Comparison of ENCODE assay signal across 11 cellular contexts in genomic region chrX:72621163-72621562, GRCh38. TPM values are rescaled to one million over a fixed set of nuclear protein-coding genes. Genes with fewer than 3 reads are reported as not detected.
A peak's percentile ranks its signal among the peaks of the same experiment; 100 is the strongest.
DNase-seq lines count a peak whose midpoint lies in the region; ATAC-seq and TF ChIP-seq lines count a peak whose summit lies in the region.
"Had no signal": no experiment of that assay in that cellular context is flagged by ENCODE, and none has a peak within 500 bp of the region (broad histone marks: within the 10 kb centered on the region; RNA-seq: fewer than 3 reads in every experiment).

No MANE protein-coding gene starts in this region.

- no peak for TF ChIP-seq CTCF in gastrocnemius medialis (IDR thresholded peaks at IDR 0.05 in 4 of 5, conservative IDR thresholded peaks at IDR 0.05 in 1 of 5)

- H3K36me3 ChIP-seq in adipocyte (ENCODE audit: control insufficient read depth, insufficient read depth, low read length, severe bottlenecking) (no peaks in the 10 kb centered on the region), gastrocnemius medialis (peaks cover 0 to 21% of the 10 kb centered on the region in 2 donors)
- H3K36me3 ChIP-seq: spleen had no signal

- H3K4me3 ChIP-seq in adipocyte (ENCODE audit: low read length) (no peak overlapping the region), gastrocnemius medialis (no peak overlapping the region)
- H3K4me3 ChIP-seq: spleen, testis had no signal

- H3K9ac ChIP-seq in adipocyte (ENCODE audit: low read length), result no peak overlapping the region

- H3K27me3 ChIP-seq in adipocyte (replicated peaks; ENCODE audit: control insufficient read depth, insufficient read depth, low read length), result peaks cover 10% of the 10 kb centered on the region
- no peaks in the 10 kb centered on the region for H3K27me3 ChIP-seq in gastrocnemius medialis
- H3K27me3 ChIP-seq: spleen, testis had no signal

- intact Hi-C loops in gastrocnemius medialis (cut with DNase I; ENCODE audit: low total_unique reads) (loop anchor here (2.0 kb wide), 1 partner anchor 96 kb away; no protein-coding TSS in a partner anchor), left cardiac atrium (cut with DNase I) (no loop called here)

- in situ Hi-C loops in gastrocnemius medialis (cut with MboI; ENCODE audit: low sequenced_read_pairs in 4 of 4), result no loop called here

- peak overlapping the region; percentile 75 to 84 (median 82) for H3K27ac ChIP-seq in gastrocnemius medialis
- H3K27ac ChIP-seq: spleen had no signal

- ATAC-seq in GM18517 (IDR thresholded peaks at IDR 0.05; ENCODE audit: unreplicated experiment) (peak; percentile 15), HG02798 (IDR thresholded peaks at IDR 0.05; ENCODE audit: poor library complexity, unreplicated experiment) (peak; percentile 6), gastrocnemius medialis (no peak), left cardiac atrium (no peak)

- peaks cover 14% of the 10 kb centered on the region for H3K4me1 ChIP-seq in adipocyte (ENCODE audit: control insufficient read depth, insufficient read depth, low read length)
- peaks cover 0 to 7% of the 10 kb centered on the region in 2 donors for H3K4me1 ChIP-seq in gastrocnemius medialis
- H3K4me1 ChIP-seq: spleen, testis had no signal

- no peak for TF ChIP-seq POLR2A in gastrocnemius medialis (IDR thresholded peaks at IDR 0.05)

- H3K9me3 ChIP-seq in adipocyte (ENCODE audit: control insufficient read depth, low read length) (no peaks in the 10 kb centered on the region), gastrocnemius medialis (no peaks in the 10 kb centered on the region)
- H3K9me3 ChIP-seq: spleen, testis had no signal

- DNase-seq in adipocyte (ENCODE audit: low read depth) (peak; percentile 4), gastrocnemius medialis (peak in 1 of 2 donors; percentile 15), left cardiac atrium (no peak), GM03348 (ENCODE audit: low spot score) (no peak), NCI-H128 (lab: John Stamatoyannopoulos, UW; ENCODE audit: unreplicated experiment) (no peak), NCI-H1436 (lab: John Stamatoyannopoulos, UW) (no peak)
- DNase-seq: effector CD4-positive, alpha-beta T cell; spleen had no signal

RNA-seq across cellular contexts. Expression of gene HDAC8, which starts 48.5 kb away (rescaled TPM):
- total RNA-seq in gastrocnemius medialis, result 10 to 100 TPM in 3 of 4 donors, 1 to 10 TPM in 1; 9.0 to 18.1 (median 14.2) TPM
- total RNA-seq in left cardiac atrium, result 10 to 100 TPM; 14.6 to 19.2 TPM

Comparison
In these comparisons a context has a peak if more than half of its experiments do, and no peak if none do; other contexts are left out.
1. ATAC-seq: peak in GM18517 (single experiment) and HG02798 (single experiment); none in gastrocnemius medialis (0 of 2) and left cardiac atrium (0 of 2).